In genomic region chr5:1536298-1537165, GRCh38 we compare ENCODE assay signal across 9 cellular contexts. TPM values are rescaled to one million over a fixed set of nuclear protein-coding genes. Genes with fewer than 3 reads are reported as not detected.
DNase-seq lines count a peak whose midpoint lies in the region; ATAC-seq, FAIRE-seq and TF ChIP-seq lines count a peak whose summit lies in the region.
"Had no signal": no experiment of that assay in that cellular context is flagged by ENCODE, and none has a peak within 500 bp of the region (broad histone marks: within the 10 kb centered on the region; RNA-seq: fewer than 3 reads in every experiment).

No MANE protein-coding gene starts in this region.

- H4K20me1 ChIP-seq in endothelial cell of umbilical vein (replicated peaks; ENCODE audit: control insufficient read depth, extremely low read depth, insufficient read depth, low read length), result no peaks in the 10 kb centered on the region

- FAIRE-seq in GM19239 (lab: Jason Lieb, UNC) (peak; percentile 92), endothelial cell of umbilical vein (lab: Jason Lieb, UNC) (no peak)
- FAIRE-seq: endometrium had no signal

- H3K4me1 Mint-ChIP-seq in activated CD4-positive, alpha-beta T cell treated with anti-CD3 and anti-CD28 coated beads, Interleukin-2, amount 10 ng/mL, durations not matched to agents 24 days and 14 days, result peaks cover 17% of the 10 kb centered on the region

- no peak overlapping the region for H3K9ac ChIP-seq in endothelial cell of umbilical vein (replicated peaks; ENCODE audit: extremely low read depth, insufficient read depth, low read length)

- H3K4me1 ChIP-seq in endothelial cell of umbilical vein (ENCODE audit: control insufficient read depth, extremely low read depth, insufficient read depth, low read length), result no peaks in the 10 kb centered on the region

- H2AFZ ChIP-seq in endothelial cell of umbilical vein (ENCODE audit: low read depth, low read length), result no peak overlapping the region

- BruUV-seq in endothelial cell of umbilical vein (replicated peaks; lab: Mats Ljungman, UMichigan), result no TSS peak

- TF ChIP-seq POLR2A in endothelial cell of umbilical vein (IDR thresholded peaks at IDR 0.05; ENCODE audit: low read depth, low read length), result no peak

- no peak overlapping the region for H3K4me3 ChIP-seq in endothelial cell of umbilical vein (replicated peaks in 1 of 3; ENCODE audit: insufficient read depth in 1 of 3, low read depth in 1 of 3, low read length in 3 of 3)
- peak overlapping the region in 2 of 7 experiments; percentile 7 to 12 for H3K4me3 ChIP-seq in skin epidermis

- peak overlapping the region; percentile 6 for H3K4me2 ChIP-seq in endothelial cell of umbilical vein (ENCODE audit: insufficient read depth, low read length)

- intact Hi-C loops in activated CD4-positive, alpha-beta T cell treated with anti-CD3 and anti-CD28 coated beads, Interleukin-2, amount 10 ng/mL, durations not matched to agents 24 days and 14 days (cut with micrococcal nuclease), result loop anchor here (1.0 to 10.0 kb wide), 5 partner anchors 12 to 432 kb away; no protein-coding TSS in a partner anchor
- intact Hi-C loops in endothelial cell of umbilical vein (cut with micrococcal nuclease), result no loop called here

- H3K27me3 ChIP-seq in endothelial cell of umbilical vein (ENCODE audit: control insufficient read depth in 2 of 2, insufficient read depth in 2 of 2, low read length in 2 of 2), result peaks cover 7 to 21% of the 10 kb centered on the region in 2 experiments

- peak overlapping the region; percentile 83 for H3K4me3 Mint-ChIP-seq in activated CD4-positive, alpha-beta T cell treated with anti-CD3 and anti-CD28 coated beads, Interleukin-2, amount 10 ng/mL, durations not matched to agents 24 days and 14 days

- no peaks in the 10 kb centered on the region for H3K9me3 ChIP-seq in endothelial cell of umbilical vein (replicated peaks; ENCODE audit: control insufficient read depth, insufficient read depth, low read length)

- peak; percentile 61 for DNase-seq in GM19239 (ENCODE audit: insufficient read length, low spot score)
- peak; percentile 87 for DNase-seq in activated CD4-positive, alpha-beta T cell treated with anti-CD3 and anti-CD28 coated beads, Interleukin-2, amount 10 ng/mL, durations not matched to agents 24 days and 14 days
- DNase-seq in endothelial cell of umbilical vein (ENCODE audit: low read depth, low spot score), result peak; percentile 6
- no peak for DNase-seq in NCI-H345 (lab: John Stamatoyannopoulos, UW)
- no peak for DNase-seq in epidermal melanocyte (ENCODE audit: insufficient read length, low spot score)
- no peak for DNase-seq in NCI-H69 (lab: John Stamatoyannopoulos, UW)

- peak overlapping the region; percentile 71 for H3K27ac Mint-ChIP-seq in activated CD4-positive, alpha-beta T cell treated with anti-CD3 and anti-CD28 coated beads, Interleukin-2, amount 10 ng/mL, durations not matched to agents 24 days and 14 days

- H3K36me3 Mint-ChIP-seq in activated CD4-positive, alpha-beta T cell treated with anti-CD3 and anti-CD28 coated beads, Interleukin-2, amount 10 ng/mL, durations not matched to agents 24 days and 14 days (ENCODE audit: low read depth), result no peaks in the 10 kb centered on the region

- H3K27me3 Mint-ChIP-seq in activated CD4-positive, alpha-beta T cell treated with anti-CD3 and anti-CD28 coated beads, Interleukin-2, amount 10 ng/mL, durations not matched to agents 24 days and 14 days, result peaks cover 28% of the 10 kb centered on the region

- peaks cover 8% of the 10 kb centered on the region for H3K9me3 Mint-ChIP-seq in activated CD4-positive, alpha-beta T cell treated with anti-CD3 and anti-CD28 coated beads, Interleukin-2, amount 10 ng/mL, durations not matched to agents 24 days and 14 days

- no peaks in the 10 kb centered on the region for H3K36me3 ChIP-seq in endothelial cell of umbilical vein (ENCODE audit: control insufficient read depth in 2 of 2, extremely low read depth in 1 of 2, insufficient read depth in 2 of 2, low read length in 2 of 2)

- no peak for TF ChIP-seq CTCF in endothelial cell of umbilical vein (IDR thresholded peaks at IDR 0.05; ENCODE audit: extremely low read depth in 1 of 2, insufficient read depth in 1 of 2, low read depth in 1 of 2, low read length in 2 of 2)

- POLR2A ChIA-PET in endothelial cell of umbilical vein (lab: Charles Lee), result no interaction called here

- H3K27ac ChIP-seq in endothelial cell of umbilical vein (ENCODE audit: insufficient read depth, low read depth, low read length) (no peak overlapping the region), skin epidermis (peak overlapping the region in 15 of 21 experiments; percentile 3 to 81 (median 45))

- dilution Hi-C loops in endothelial cell of umbilical vein (cut with MboI; ENCODE audit: extremely low pct_ligation_motif_present, low sequenced_read_pairs), result no loop called here

- ATAC-seq in HG03354 (IDR thresholded peaks at IDR 0.05; ENCODE audit: poor library complexity, severe bottlenecking, unreplicated experiment), result peak; percentile 97

- CTCF ChIA-PET in endothelial cell of umbilical vein (lab: Charles Lee), result no interaction called here

- H3K9me1 ChIP-seq in endothelial cell of umbilical vein (replicated peaks; ENCODE audit: control insufficient read depth, extremely low read depth, insufficient read depth, low read length), result no peaks in the 10 kb centered on the region

- H3K79me2 ChIP-seq in endothelial cell of umbilical vein (ENCODE audit: control insufficient read depth, insufficient read depth, low read length), result no peaks in the 10 kb centered on the region

TF ChIP-seq in endothelial cell of umbilical vein, 7 proteins besides CTCF, POLR2A, EP300 and RAD21:
- TF ChIP-seq GATA2 (IDR thresholded peaks at IDR 0.05; ENCODE audit: insufficient read depth, insufficient read length, low read depth, low read length) (no peak), EZH2 (IDR thresholded peaks at IDR 0.05; ENCODE audit: borderline replicate concordance, low read depth, low read length, severe bottlenecking) (no peak), MAX (IDR thresholded peaks at IDR 0.05; ENCODE audit: insufficient read depth, insufficient read length) (no peak), MYC (IDR thresholded peaks at IDR 0.05; ENCODE audit: low read depth, low read length) (no peak), FOS (IDR thresholded peaks at IDR 0.05; ENCODE audit: borderline replicate concordance, insufficient read depth, low read length) (no peak), POLR2AphosphoS5 (IDR thresholded peaks at IDR 0.05; ENCODE audit: insufficient read depth, low read depth, low read length) (no peak), JUN (IDR thresholded peaks at IDR 0.05; ENCODE audit: borderline replicate concordance, insufficient read depth, insufficient read length, low read depth) (no peak)

RNA-seq across cellular contexts. Expression of gene LPCAT1, which starts 12.8 kb away (rescaled TPM):
- 93.2 and 95.6 TPM in 2 replicates for total RNA-seq in activated CD4-positive, alpha-beta T cell treated with anti-CD3 and anti-CD28 coated beads, Interleukin-2, amount 10 ng/mL, durations not matched to agents 24 days and 14 days
- total RNA-seq in endothelial cell of umbilical vein, result 49.2 and 57.2 TPM in 2 replicates
- 27.7 and 28.9 TPM in 2 replicates for polyA plus RNA-seq in endothelial cell of umbilical vein
- polyA plus RNA-seq in endothelial cell of umbilical vein (2011; cell fraction: cytosol; rRNA removed), result 22.7 and 30.8 TPM in 2 replicates
- 40.7 and 46.4 TPM in 2 replicates for polyA plus RNA-seq in endothelial cell of umbilical vein (2011; cell fraction: nucleus; rRNA removed)
- 27.3 and 29.3 TPM in 2 replicates for polyA plus RNA-seq in endothelial cell of umbilical vein (2012)
- 25.0 and 27.0 TPM in 2 replicates for polyA minus RNA-seq in endothelial cell of umbilical vein
- polyA minus RNA-seq in endothelial cell of umbilical vein (2011; cell fraction: cytosol; rRNA and poly(A)+ RNA removed), result 80.1 TPM
- polyA minus RNA-seq in endothelial cell of umbilical vein (2011; cell fraction: nucleus; rRNA and poly(A)+ RNA removed), result 14.7 and 15.2 TPM in 2 replicates

Comparison
In these comparisons a context has a peak if more than half of its experiments do, and no peak if none do; other contexts are left out.
1. DNase-seq: peak in GM19239 (single experiment), activated CD4-positive, alpha-beta T cell treated with anti-CD3 and anti-CD28 coated beads, Interleukin-2, amount 10 ng/mL, durations not matched to agents 24 days and 14 days (single experiment) and endothelial cell of umbilical vein (single experiment); none in NCI-H345 (single experiment), epidermal melanocyte (single experiment) and NCI-H69 (single experiment).